In genomic region chr4:142913034-142913433, GRCh38 we compare ENCODE assay signal across 11 cellular contexts.
DNase-seq lines count a peak whose midpoint lies in the region; TF ChIP-seq lines count a peak whose summit lies in the region.
"Had no signal": no experiment of that assay in that cellular context is flagged by ENCODE, and none has a peak within 500 bp of the region (broad histone marks: within the 10 kb centered on the region; RNA-seq: fewer than 3 reads in every experiment).

No MANE protein-coding gene starts in this region.

- H3K4me2 ChIP-seq in GM23248 (ENCODE audit: unreplicated experiment) = no peak overlapping the region

- H3K36me3 ChIP-seq in GM23248 (ENCODE audit: low read depth) (no peaks in the 10 kb centered on the region), esophagus muscularis mucosa (no peaks in the 10 kb centered on the region), sigmoid colon (no peaks in the 10 kb centered on the region), H7 (replicated peaks; ENCODE audit: control insufficient read depth, insufficient read depth, low read length) (no peaks in the 10 kb centered on the region)
- no peaks in the 10 kb centered on the region for H3K36me3 ChIP-seq in effector memory CD4-positive, alpha-beta T cell (ENCODE audit: control insufficient read depth, insufficient read depth, low read length)

- H3K9me3 ChIP-seq in GM23248 (ENCODE audit: low read depth) = no peaks in the 10 kb centered on the region
- no peaks in the 10 kb centered on the region for H3K9me3 ChIP-seq in esophagus muscularis mucosa
- no peaks in the 10 kb centered on the region for H3K9me3 ChIP-seq in sigmoid colon
- H3K9me3 ChIP-seq in effector memory CD4-positive, alpha-beta T cell (ENCODE audit: control insufficient read depth, low read length) = no peaks in the 10 kb centered on the region
- H3K9me3 ChIP-seq: Caco-2 had no signal

- TF ChIP-seq CTCF in 22Rv1 (IDR thresholded peaks at IDR 0.05) (no peak), esophagus muscularis mucosa (IDR thresholded peaks at IDR 0.05) (no peak), sigmoid colon (IDR thresholded peaks at IDR 0.05) (no peak)

- intact Hi-C loops in esophagus muscularis mucosa (cut with DNase I) = no loop called here
- intact Hi-C loops in sigmoid colon (cut with DNase I) = no loop called here

- no peaks in the 10 kb centered on the region for H4K20me1 ChIP-seq in GM23248 (ENCODE audit: insufficient read depth)

- H3K4me3 ChIP-seq in GM23248 (no peak overlapping the region), esophagus muscularis mucosa (no peak overlapping the region), sigmoid colon (no peak overlapping the region), H7 (ENCODE audit: insufficient read depth, low read depth, low read length) (no peak overlapping the region)
- H3K4me3 ChIP-seq in effector memory CD4-positive, alpha-beta T cell (ENCODE audit: insufficient read depth, low read depth, low read length, poor library complexity, severe bottlenecking) = no peak overlapping the region

- TF ChIP-seq POLR2A in esophagus muscularis mucosa (IDR thresholded peaks at IDR 0.05; ENCODE audit: low read depth) (no peak), sigmoid colon (IDR thresholded peaks at IDR 0.05) (no peak)

- no peaks in the 10 kb centered on the region for H3K27me3 ChIP-seq in GM23248 (replicated peaks; ENCODE audit: insufficient read depth)
- H3K27me3 ChIP-seq in esophagus muscularis mucosa = no peaks in the 10 kb centered on the region
- H3K27me3 ChIP-seq in sigmoid colon = no peaks in the 10 kb centered on the region
- no peaks in the 10 kb centered on the region; the same call in 1 of the 2 replicates for H3K27me3 ChIP-seq in H7 (ENCODE audit: control insufficient read depth, insufficient read depth, low read length)
- H3K27me3 ChIP-seq in effector memory CD4-positive, alpha-beta T cell (replicated peaks; ENCODE audit: control insufficient read depth, insufficient read depth, low read length, poor library complexity, severe bottlenecking) = no peaks in the 10 kb centered on the region

- TF ChIP-seq EP300 in esophagus muscularis mucosa (IDR thresholded peaks at IDR 0.05) = no peak
- peak; percentile 24 to 95 (median 73) for TF ChIP-seq EP300 in sigmoid colon (IDR thresholded peaks at IDR 0.05)

- H3K4me1 ChIP-seq in GM23248 (ENCODE audit: insufficient read depth) (peaks cover 13% of the 10 kb centered on the region), esophagus muscularis mucosa (peaks cover 3 to 53% (median 24%) of the 10 kb centered on the region in 4 donors), sigmoid colon (peaks cover 0 to 48% (median 17%) of the 10 kb centered on the region in 4 donors)
- no peaks in the 10 kb centered on the region for H3K4me1 ChIP-seq in effector memory CD4-positive, alpha-beta T cell (ENCODE audit: control insufficient read depth, insufficient read depth, low read length, poor library complexity, severe bottlenecking)
- H3K4me1 ChIP-seq: Caco-2 had no signal

- no peak overlapping the region for H3K9ac ChIP-seq in GM23248

- 0 out of 2 replicates have a peak, but pooled peaks cover 10% of the 10 kb centered on the region for H3F3A ChIP-seq in GM23248 (ENCODE audit: insufficient read depth)

- H2AFZ ChIP-seq in GM23248 = no peak overlapping the region

- H3K27ac ChIP-seq in 22Rv1 = peak overlapping the region; percentile 87
- peak overlapping the region; percentile 13; the same call in 1 of the 2 replicates for H3K27ac ChIP-seq in GM23248
- H3K27ac ChIP-seq in esophagus muscularis mucosa (replicated peaks in 1 of 4) = peak overlapping the region; percentile 41 to 69 (median 58)
- peak overlapping the region; percentile 33 to 73 (median 58) for H3K27ac ChIP-seq in sigmoid colon
- no peak overlapping the region for H3K27ac ChIP-seq in effector memory CD4-positive, alpha-beta T cell (ENCODE audit: insufficient read depth, low read length, poor library complexity, severe bottlenecking)

- DNase-seq in GM23248 (no peak), esophagus muscularis mucosa (ENCODE audit: extremely low spot score) (no peak), sigmoid colon (no peak), H7 (no peak), C1 segment of cervical spinal cord (lab: John Stamatoyannopoulos, UW) (no peak)
- no peak for DNase-seq in effector memory CD4-positive, alpha-beta T cell
- DNase-seq: Caco-2; CD8-positive, alpha-beta memory T cell; DND-41; GDM1 had no signal

- no peaks in the 10 kb centered on the region for H3K9me2 ChIP-seq in GM23248 (ENCODE audit: insufficient read depth)

- WGBS in GM23248 (ENCODE audit: low coverage in 1 of 2, low lambda C conversion rate in 2 of 2, missing lambda C conversion rate in 2 of 2), 2 experiments = 88% methylated on average over 1 of the region's 1 CpG
- WGBS in esophagus muscularis mucosa = 84% methylated on average over 1 of the region's 1 CpG
- 92 to 96% methylated on average over 1 of the region's 1 CpG for WGBS in sigmoid colon, 2 donors

- in situ Hi-C loops in GM23248 (cut with MboI) = no loop called here

- no peaks in the 10 kb centered on the region for H3K79me2 ChIP-seq in GM23248 (ENCODE audit: insufficient read depth)
